Comparison of ENCODE assay signal across 25 cellular contexts in genomic region chr6:130050230-130050629, GRCh38. TPM values are rescaled to one million over a fixed set of nuclear protein-coding genes. Genes with fewer than 3 reads are reported as not detected.
DNase-seq lines count a peak whose midpoint lies in the region; ATAC-seq and TF ChIP-seq lines count a peak whose summit lies in the region.
"Had no signal": no experiment of that assay in that cellular context is flagged by ENCODE, and none has a peak within 500 bp of the region (broad histone marks: within the 10 kb centered on the region; RNA-seq: fewer than 3 reads in every experiment).

No MANE protein-coding gene starts in this region.

- H3K4me1 ChIP-seq in fibroblast of lung (ENCODE audit: control insufficient read depth, extremely low read depth, insufficient read depth, low read length) (peaks cover 3% of the 10 kb centered on the region), osteoblast (ENCODE audit: insufficient read depth, low read length) (peaks cover 7% of the 10 kb centered on the region), lower lobe of right lung (no peaks in the 10 kb centered on the region)
- H3K4me1 ChIP-seq in CD4-positive, alpha-beta memory T cell (ENCODE audit: insufficient read depth, low read length): no peaks in the 10 kb centered on the region
- H3K4me1 ChIP-seq: pancreas, Peyer's patch, thyroid gland had no signal

- H3K9me3 ChIP-seq in fibroblast of lung (ENCODE audit: control insufficient read depth, insufficient read depth, low read depth, low read length) (no peaks in the 10 kb centered on the region), osteoblast (ENCODE audit: low read depth, low read length) (no peaks in the 10 kb centered on the region), lower lobe of right lung (no peaks in the 10 kb centered on the region)
- H3K9me3 ChIP-seq in CD4-positive, alpha-beta memory T cell (ENCODE audit: control insufficient read depth in 1 of 2, low read length in 2 of 2): no peaks in the 10 kb centered on the region
- H3K9me3 ChIP-seq: pancreas, Peyer's patch, right lobe of liver, thyroid gland had no signal

- TF ChIP-seq CTCF in fibroblast of lung (conservative IDR thresholded peaks at IDR 0.05 in 1 of 2, IDR thresholded peaks at IDR 0.05 in 1 of 2; ENCODE audit: low read depth in 1 of 2, low read length in 2 of 2) (no peak), osteoblast (IDR thresholded peaks at IDR 0.05; ENCODE audit: extremely low read depth, low read depth, low read length) (no peak), lower lobe of right lung (IDR thresholded peaks at IDR 0.05) (no peak)

- no peak overlapping the region for H3K9ac ChIP-seq in fibroblast of lung (ENCODE audit: insufficient read depth, low read length)

- H3K4me1 Mint-ChIP-seq in activated T-helper 17 cell treated with anti-CD3 and anti-CD28 coated beads, Interleukin-2, amount 50 U/mL, for 72 hours: peaks cover 7% of the 10 kb centered on the region
- peaks cover 20% of the 10 kb centered on the region for H3K4me1 Mint-ChIP-seq in activated CD4-positive, alpha-beta T cell treated with anti-CD3 and anti-CD28 coated beads, Interleukin-2, amount 10 ng/mL, durations not matched to agents 7 days and 5 days
- peaks cover 13 to 18% (median 16%) of the 10 kb centered on the region in 4 donors for H3K4me1 Mint-ChIP-seq in CD4-positive, alpha-beta memory T cell

- CTCF ChIA-PET in activated CD4-positive, alpha-beta T cell treated with anti-CD3 and anti-CD28 coated beads, Interleukin-2, amount 10 ng/mL, durations not matched to agents 7 days and 5 days (lab: Charles Lee): no interaction called here
- CTCF ChIA-PET in CD4-positive, alpha-beta memory T cell (lab: Charles Lee; ENCODE audit: partially characterized antibody): interaction anchor here (0.8 kb wide), 1 partner anchor 15 kb away, joined by 3 read pairs; no protein-coding TSS in a partner anchor

- DNase-seq in EL: peak; percentile 9
- peak; percentile 4 to 41 for DNase-seq in fibroblast of lung (ENCODE audit: low read depth in 2 of 2)
- DNase-seq in osteoblast (ENCODE audit: insufficient read length, low spot score, missing footprints): no peak
- DNase-seq in activated CD4-positive, alpha-beta T cell treated with anti-CD3 and anti-CD28 coated beads, Interleukin-2, amount 10 ng/mL, durations not matched to agents 7 days and 5 days: no peak
- no peak for DNase-seq in lower lobe of right lung
- DNase-seq in UCSD-AML1 (lab: John Stamatoyannopoulos, UW; ENCODE audit: unreplicated experiment): no peak
- no peak for DNase-seq in CD4-positive, alpha-beta memory T cell
- DNase-seq: ACHN; activated CD4-positive, alpha-beta T cell treated with anti-CD3 and anti-CD28 coated beads, Interleukin-2, amount 50 U/mL, for 48 hours; activated CD4-positive, CD25-positive, alpha-beta regulatory T cell; activated CD8-positive, alpha-beta memory T cell treated with anti-CD3 and anti-CD28 coated beads, Interleukin-2, amount 50 U/mL, for 4 hours; DMS 273 treated with DMSO at 0.1 percent for 48 hours; natural killer cell; NCI-H1694; NCI-H2171; NCI-H524; pancreas; Peyer's patch; right lobe of liver; stimulated activated CD4-positive, alpha-beta T cell treated with anti-CD3 and anti-CD28 coated beads, Interleukin-4, amount 100 ng/mL, for 4 hours; thyroid gland had no signal

- H4K20me1 ChIP-seq in fibroblast of lung (ENCODE audit: control insufficient read depth, extremely low read depth, insufficient read depth, low read length) (no peaks in the 10 kb centered on the region), osteoblast (ENCODE audit: insufficient read depth, low read length) (no peaks in the 10 kb centered on the region)

- H3K9me3 Mint-ChIP-seq in activated T-helper 17 cell treated with anti-CD3 and anti-CD28 coated beads, Interleukin-2, amount 50 U/mL, for 72 hours: no peaks in the 10 kb centered on the region
- no peaks in the 10 kb centered on the region for H3K9me3 Mint-ChIP-seq in activated CD4-positive, alpha-beta T cell treated with anti-CD3 and anti-CD28 coated beads, Interleukin-2, amount 10 ng/mL, durations not matched to agents 7 days and 5 days
- no peaks in the 10 kb centered on the region for H3K9me3 Mint-ChIP-seq in CD4-positive, alpha-beta memory T cell
- H3K9me3 Mint-ChIP-seq: activated naive CD4-positive, alpha-beta T cell treated with anti-CD3 and anti-CD28 coated beads, Interleukin-2, amount 50 U/mL, for 72 hours; dendritic cell treated with granulocyte-macrophage colony-stimulating factor and Interleukin-4, amounts not matched to agents 40 ng/mL and 50 ng/mL, for 4 days; natural killer cell; stimulated activated naive CD8-positive, alpha-beta T cell treated with anti-CD3 and anti-CD28 coated beads, Interleukin-15, Interleukin-2, amounts not matched to agents 100 ng/mL and 50 ng/mL, for 24 hours had no signal

- peaks cover 68% of the 10 kb centered on the region for H3K36me3 Mint-ChIP-seq in activated T-helper 17 cell treated with anti-CD3 and anti-CD28 coated beads, Interleukin-2, amount 50 U/mL, for 72 hours (ENCODE audit: low read depth)
- peaks cover 48% of the 10 kb centered on the region for H3K36me3 Mint-ChIP-seq in activated CD4-positive, alpha-beta T cell treated with anti-CD3 and anti-CD28 coated beads, Interleukin-2, amount 10 ng/mL, durations not matched to agents 7 days and 5 days (ENCODE audit: low read depth)
- H3K36me3 Mint-ChIP-seq in CD4-positive, alpha-beta memory T cell: peaks cover 57 to 71% of the 10 kb centered on the region in 2 donors

- H3K4me3 Mint-ChIP-seq in activated T-helper 17 cell treated with anti-CD3 and anti-CD28 coated beads, Interleukin-2, amount 50 U/mL, for 72 hours: no peak overlapping the region
- no peak overlapping the region for H3K4me3 Mint-ChIP-seq in activated CD4-positive, alpha-beta T cell treated with anti-CD3 and anti-CD28 coated beads, Interleukin-2, amount 10 ng/mL, durations not matched to agents 7 days and 5 days
- H3K4me3 Mint-ChIP-seq in CD4-positive, alpha-beta memory T cell: no peak overlapping the region
- H3K4me3 Mint-ChIP-seq: dendritic cell treated with granulocyte-macrophage colony-stimulating factor and Interleukin-4, amounts not matched to agents 40 ng/mL and 50 ng/mL, for 4 days; natural killer cell; stimulated activated naive CD8-positive, alpha-beta T cell treated with anti-CD3 and anti-CD28 coated beads, Interleukin-15, Interleukin-2, amounts not matched to agents 100 ng/mL and 50 ng/mL, for 24 hours had no signal

- H3K4me3 ChIP-seq in fibroblast of lung (replicated peaks in 1 of 4; ENCODE audit: control extremely low read depth in 1 of 4, insufficient read depth in 1 of 4, low read depth in 3 of 4, low read length in 4 of 4) (no peak overlapping the region), osteoblast (ENCODE audit: insufficient read depth, low read length) (no peak overlapping the region), lower lobe of right lung (no peak overlapping the region)
- H3K4me3 ChIP-seq in CD4-positive, alpha-beta memory T cell (ENCODE audit: low read length in 2 of 2): no peak overlapping the region
- H3K4me3 ChIP-seq: pancreas, Peyer's patch, right lobe of liver, thyroid gland had no signal

- POLR2A ChIA-PET in activated CD4-positive, alpha-beta T cell treated with anti-CD3 and anti-CD28 coated beads, Interleukin-2, amount 10 ng/mL, durations not matched to agents 7 days and 5 days (lab: Charles Lee): no interaction called here
- POLR2A ChIA-PET in CD4-positive, alpha-beta memory T cell (lab: Charles Lee; ENCODE audit: partially characterized antibody): no interaction called here

- peak overlapping the region; percentile 1 for H3K27ac Mint-ChIP-seq in activated T-helper 17 cell treated with anti-CD3 and anti-CD28 coated beads, Interleukin-2, amount 50 U/mL, for 72 hours
- H3K27ac Mint-ChIP-seq in activated CD4-positive, alpha-beta T cell treated with anti-CD3 and anti-CD28 coated beads, Interleukin-2, amount 10 ng/mL, durations not matched to agents 7 days and 5 days: no peak overlapping the region
- peak overlapping the region in 2 of 7 donors; percentile 1 to 43 for H3K27ac Mint-ChIP-seq in CD4-positive, alpha-beta memory T cell
- H3K27ac Mint-ChIP-seq: activated naive CD4-positive, alpha-beta T cell treated with anti-CD3 and anti-CD28 coated beads, Interleukin-2, amount 50 U/mL, for 72 hours; dendritic cell treated with granulocyte-macrophage colony-stimulating factor and Interleukin-4, amounts not matched to agents 40 ng/mL and 50 ng/mL, for 4 days; stimulated activated naive CD8-positive, alpha-beta T cell treated with anti-CD3 and anti-CD28 coated beads, Interleukin-15, Interleukin-2, amounts not matched to agents 100 ng/mL and 50 ng/mL, for 24 hours had no signal

- H3K27me3 ChIP-seq in fibroblast of lung (ENCODE audit: control insufficient read depth, insufficient read depth, low read length) (no peaks in the 10 kb centered on the region), osteoblast (ENCODE audit: insufficient read depth, low read length) (no peaks in the 10 kb centered on the region), lower lobe of right lung (ENCODE audit: low read depth) (no peaks in the 10 kb centered on the region)
- no peaks in the 10 kb centered on the region for H3K27me3 ChIP-seq in CD4-positive, alpha-beta memory T cell (ENCODE audit: insufficient read depth, low read length)
- H3K27me3 ChIP-seq: pancreas, Peyer's patch, right lobe of liver, thyroid gland had no signal

- H3K27ac ChIP-seq in fibroblast of lung (ENCODE audit: insufficient read depth, low read length) (no peak overlapping the region), osteoblast (ENCODE audit: low read depth, low read length) (no peak overlapping the region), lower lobe of right lung (no peak overlapping the region)
- no peak overlapping the region for H3K27ac ChIP-seq in CD4-positive, alpha-beta memory T cell (ENCODE audit: low read depth, low read length)
- H3K27ac ChIP-seq: pancreas, Peyer's patch, right lobe of liver, thyroid gland had no signal

- intact Hi-C loops in lower lobe of right lung (cut with DNase I): no loop called here
- intact Hi-C loops in CD4-positive, alpha-beta memory T cell (cut with micrococcal nuclease): no loop called here

- H3K36me3 ChIP-seq in fibroblast of lung (ENCODE audit: control insufficient read depth, insufficient read depth, low read length) (no peaks in the 10 kb centered on the region), osteoblast (ENCODE audit: insufficient read depth, low read length) (peaks cover 2% of the 10 kb centered on the region), lower lobe of right lung (peaks cover 40% of the 10 kb centered on the region)
- H3K36me3 ChIP-seq in CD4-positive, alpha-beta memory T cell (ENCODE audit: insufficient read depth, low read length): peaks cover 50% of the 10 kb centered on the region

- no peak overlapping the region for H2AFZ ChIP-seq in fibroblast of lung (ENCODE audit: low read length)
- H2AFZ ChIP-seq in osteoblast (ENCODE audit: low read length): peak overlapping the region; percentile 23

- H3K4me2 ChIP-seq in fibroblast of lung (ENCODE audit: extremely low read depth, insufficient read depth, low read length) (no peak overlapping the region), osteoblast (ENCODE audit: insufficient read depth, low read length) (no peak overlapping the region)

- H3K79me2 ChIP-seq in fibroblast of lung (ENCODE audit: control insufficient read depth, insufficient read depth, low read length) (no peaks in the 10 kb centered on the region), osteoblast (ENCODE audit: insufficient read depth, low read length) (no peaks in the 10 kb centered on the region)

- H3K27me3 Mint-ChIP-seq in activated T-helper 17 cell treated with anti-CD3 and anti-CD28 coated beads, Interleukin-2, amount 50 U/mL, for 72 hours: no peaks in the 10 kb centered on the region
- H3K27me3 Mint-ChIP-seq in activated CD4-positive, alpha-beta T cell treated with anti-CD3 and anti-CD28 coated beads, Interleukin-2, amount 10 ng/mL, durations not matched to agents 7 days and 5 days: no peaks in the 10 kb centered on the region
- H3K27me3 Mint-ChIP-seq in CD4-positive, alpha-beta memory T cell: no peaks in the 10 kb centered on the region
- H3K27me3 Mint-ChIP-seq: dendritic cell treated with granulocyte-macrophage colony-stimulating factor and Interleukin-4, amounts not matched to agents 40 ng/mL and 50 ng/mL, for 4 days; stimulated activated naive CD8-positive, alpha-beta T cell treated with anti-CD3 and anti-CD28 coated beads, Interleukin-15, Interleukin-2, amounts not matched to agents 100 ng/mL and 50 ng/mL, for 24 hours had no signal

- ATAC-seq in activated T-helper 17 cell treated with anti-CD3 and anti-CD28 coated beads, Interleukin-2, amount 50 U/mL, for 72 hours (replicated peaks): no peak
- ATAC-seq in lower lobe of right lung: no peak
- ATAC-seq: activated naive CD4-positive, alpha-beta T cell treated with anti-CD3 and anti-CD28 coated beads, Interleukin-2, amount 50 U/mL, for 72 hours; natural killer cell; pancreas; right lobe of liver had no signal

RNA-seq across cellular contexts. Expression of gene L3MBTL3, which starts 31.8 kb away (rescaled TPM):
- total RNA-seq in activated T-helper 17 cell treated with anti-CD3 and anti-CD28 coated beads, Interleukin-2, amount 50 U/mL, for 72 hours: 1 to 10 TPM; 4.4 to 5.9 TPM
- 5.6 and 6.4 TPM in 2 replicates for total RNA-seq in fibroblast of lung
- 3.6 and 6.7 TPM in 2 replicates for polyA plus RNA-seq in fibroblast of lung
- polyA plus RNA-seq in fibroblast of lung (2012): 3.2 and 6.9 TPM in 2 replicates
- 3.4 and 9.7 TPM in 2 replicates for polyA minus RNA-seq in fibroblast of lung (ENCODE audit: low replicate concordance)
- total RNA-seq in osteoblast: 8.5 and 8.7 TPM in 2 replicates
- total RNA-seq in activated CD4-positive, alpha-beta T cell treated with anti-CD3 and anti-CD28 coated beads, Interleukin-2, amount 10 ng/mL, durations not matched to agents 7 days and 5 days: 10 to 100 TPM; 13.5 to 17.1 TPM
- 11.8 TPM for total RNA-seq in lower lobe of right lung
- total RNA-seq in CD4-positive, alpha-beta memory T cell: 10 to 100 TPM; 39.5 to 44.1 TPM
- 1 to 10 TPM; 2.6 to 9.1 TPM for polyA plus RNA-seq in CD4-positive, alpha-beta memory T cell

Comparison
In these comparisons a context has a peak if more than half of its experiments do, and no peak if none do; other contexts are left out.
1. DNase-seq: peak in EL (single experiment) and fibroblast of lung (2 of 2); none in osteoblast (single experiment), activated CD4-positive, alpha-beta T cell treated with anti-CD3 and anti-CD28 coated beads, Interleukin-2, amount 10 ng/mL, durations not matched to agents 7 days and 5 days (single experiment), lower lobe of right lung (single experiment), UCSD-AML1 (single experiment) and CD4-positive, alpha-beta memory T cell (0 of 5).